In genomic region chr12:124099661-124100060, GRCh38 we compare ENCODE assay signal across 22 cellular contexts.
DNase-seq lines count a peak whose midpoint lies in the region; ATAC-seq and TF ChIP-seq lines count a peak whose summit lies in the region.
"Had no signal": no experiment of that assay in that cellular context is flagged by ENCODE, and none has a peak within 500 bp of the region (broad histone marks: within the 10 kb centered on the region; RNA-seq: fewer than 3 reads in every experiment).

No MANE protein-coding gene starts in this region.

- H3K9ac ChIP-seq in trophoblast cell (ENCODE audit: low read length), result no peak overlapping the region
- H3K9ac ChIP-seq: BLaER1 had no signal

- H2AK5ac ChIP-seq in trophoblast cell (ENCODE audit: low read length), result no peak overlapping the region

- no peak overlapping the region for H3K4me3 ChIP-seq in dorsolateral prefrontal cortex
- peak overlapping the region; percentile 49 for H3K4me3 ChIP-seq in trophoblast cell (ENCODE audit: low read depth, low read length)
- H3K4me3 ChIP-seq in transverse colon, result no peak overlapping the region
- no peak overlapping the region for H3K4me3 ChIP-seq in vagina
- no peak overlapping the region for H3K4me3 ChIP-seq in psoas muscle
- H3K4me3 ChIP-seq: BLaER1 had no signal

- H3K4me1 ChIP-seq in trophoblast cell (ENCODE audit: control insufficient read depth in 1 of 2, insufficient read depth in 2 of 2, low read length in 2 of 2) (no peaks in the 10 kb centered on the region), transverse colon (peaks cover 0 to 8% (median 0%) of the 10 kb centered on the region in 4 donors), vagina (peaks cover 5% of the 10 kb centered on the region), psoas muscle (no peaks in the 10 kb centered on the region)
- H3K4me1 ChIP-seq: BLaER1 had no signal

- TF ChIP-seq CTCF in dorsolateral prefrontal cortex (IDR thresholded peaks at IDR 0.05 in 54 of 56, conservative IDR thresholded peaks at IDR 0.05 in 2 of 56; ENCODE audit: low read depth in 1 of 56, partially characterized antibody in 56 of 56) (no peak), mesothelial cell of epicardium (IDR thresholded peaks at IDR 0.05; ENCODE audit: unreplicated experiment) (no peak), transverse colon (IDR thresholded peaks at IDR 0.05) (no peak), vagina (IDR thresholded peaks at IDR 0.05) (no peak), psoas muscle (IDR thresholded peaks at IDR 0.05) (no peak)

- ATAC-seq in stimulated activated effector memory CD8-positive, alpha-beta T cell treated with anti-CD3 and anti-CD28 coated beads, Interleukin-12 subunit alpha, Interleukin-12 subunit beta, amount 100 ng/mL, for 72 hours, result no peak
- no peak for ATAC-seq in psoas muscle

- H3K79me1 ChIP-seq in trophoblast cell (ENCODE audit: low read length), result no peaks in the 10 kb centered on the region

- peaks cover 29% of the 10 kb centered on the region for H3K4me1 Mint-ChIP-seq in mesothelial cell of epicardium
- no peaks in the 10 kb centered on the region for H3K4me1 Mint-ChIP-seq in stimulated activated effector memory CD8-positive, alpha-beta T cell treated with anti-CD3 and anti-CD28 coated beads, Interleukin-12 subunit alpha, Interleukin-12 subunit beta, amount 100 ng/mL, for 72 hours
- H3K4me1 Mint-ChIP-seq: CD4-positive, CD25-positive, alpha-beta regulatory T cell had no signal

- H3K27ac ChIP-seq in angular gyrus (ENCODE audit: low read depth, low read length) (peak overlapping the region; percentile 73), dorsolateral prefrontal cortex (peak overlapping the region in 36 of 59 donors; percentile 12 to 90 (median 78)), trophoblast cell (ENCODE audit: low read depth, low read length) (no peak overlapping the region), transverse colon (no peak overlapping the region), vagina (no peak overlapping the region), psoas muscle (no peak overlapping the region)
- H3K27ac ChIP-seq: BLaER1 had no signal

- no peaks in the 10 kb centered on the region for H3K27me3 Mint-ChIP-seq in mesothelial cell of epicardium (ENCODE audit: low read depth)
- H3K27me3 Mint-ChIP-seq: CD4-positive, CD25-positive, alpha-beta regulatory T cell had no signal

- H3K14ac ChIP-seq in trophoblast cell (ENCODE audit: low read length), result no peak overlapping the region

- peak overlapping the region; percentile 91 for H3K27ac Mint-ChIP-seq in mesothelial cell of epicardium
- no peak overlapping the region for H3K27ac Mint-ChIP-seq in stimulated activated effector memory CD8-positive, alpha-beta T cell treated with anti-CD3 and anti-CD28 coated beads, Interleukin-12 subunit alpha, Interleukin-12 subunit beta, amount 100 ng/mL, for 72 hours
- H3K27ac Mint-ChIP-seq: CD4-positive, CD25-positive, alpha-beta regulatory T cell had no signal

- H3K9me3 ChIP-seq in trophoblast cell (ENCODE audit: insufficient read depth, low read depth, low read length) (peaks cover 2% of the 10 kb centered on the region), transverse colon (no peaks in the 10 kb centered on the region), vagina (no peaks in the 10 kb centered on the region), psoas muscle (no peaks in the 10 kb centered on the region)

- H2BK5ac ChIP-seq in trophoblast cell (ENCODE audit: low read depth, low read length, poor library complexity), result no peak overlapping the region

- H2BK12ac ChIP-seq in trophoblast cell (ENCODE audit: low read length), result no peak overlapping the region

- H4K8ac ChIP-seq in trophoblast cell (ENCODE audit: low read depth, low read length), result no peak overlapping the region

- no peak overlapping the region for H3K18ac ChIP-seq in trophoblast cell (ENCODE audit: low read length)

- H3K36me3 Mint-ChIP-seq in mesothelial cell of epicardium, result peaks cover 5% of the 10 kb centered on the region
- no peaks in the 10 kb centered on the region for H3K36me3 Mint-ChIP-seq in stimulated activated effector memory CD8-positive, alpha-beta T cell treated with anti-CD3 and anti-CD28 coated beads, Interleukin-12 subunit alpha, Interleukin-12 subunit beta, amount 100 ng/mL, for 72 hours
- H3K36me3 Mint-ChIP-seq: CD4-positive, CD25-positive, alpha-beta regulatory T cell had no signal

- TF ChIP-seq POLR2A in transverse colon (IDR thresholded peaks at IDR 0.05), result no peak
- no peak for TF ChIP-seq POLR2A in vagina (IDR thresholded peaks at IDR 0.05)

- H3K27me3 ChIP-seq in dorsolateral prefrontal cortex (no peaks in the 10 kb centered on the region), trophoblast cell (ENCODE audit: insufficient read depth, low read length) (no peaks in the 10 kb centered on the region), transverse colon (no peaks in the 10 kb centered on the region), vagina (no peaks in the 10 kb centered on the region), psoas muscle (ENCODE audit: insufficient read depth in 3 of 3, low read length in 2 of 3) (peaks cover 0 to 7% (median 5%) of the 10 kb centered on the region in 3 donors)
- H3K27me3 ChIP-seq: BLaER1 had no signal

- no peaks in the 10 kb centered on the region for H3K79me2 ChIP-seq in trophoblast cell (ENCODE audit: control insufficient read depth, insufficient read depth, low read length, poor library complexity)

- no peak overlapping the region for H2BK120ac ChIP-seq in trophoblast cell (ENCODE audit: insufficient read depth, low read length, poor library complexity)

- in situ Hi-C loops in transverse colon (cut with MboI; ENCODE audit: low pct_ligation_motif_present in 1 of 4, low pct_unique_long_range_greater_than_20kb in 1 of 4, low sequenced_read_pairs in 3 of 4), result no loop called here

- no peak overlapping the region for H3K4ac ChIP-seq in trophoblast cell (ENCODE audit: low read depth, low read length)

- no peak overlapping the region for H4K91ac ChIP-seq in trophoblast cell (ENCODE audit: low read depth, low read length)

- WGBS in trophoblast cell (ENCODE audit: extremely low coverage, insufficient coverage, insufficient read length), result no CpG with 5 or more reads among the region's 16 CpGs
- 83 to 92% methylated on average over 1 to 16 of the region's 16 CpGs for WGBS in transverse colon (ENCODE audit: low coverage in 1 of 2), 2 donors
- WGBS in psoas muscle, 3 donors, result 87 to 91% (median 89%) methylated on average over 16 of the region's 16 CpGs

- H3K36me3 ChIP-seq in trophoblast cell (ENCODE audit: control insufficient read depth in 1 of 2, insufficient read depth in 2 of 2, low read length in 2 of 2) (no peaks in the 10 kb centered on the region), transverse colon (no peaks in the 10 kb centered on the region), vagina (no peaks in the 10 kb centered on the region), psoas muscle (ENCODE audit: insufficient read depth in 1 of 2, low read depth in 1 of 2) (no peaks in the 10 kb centered on the region)
- H3K36me3 ChIP-seq: BLaER1 had no signal

- no peak overlapping the region for H3K23ac ChIP-seq in trophoblast cell (ENCODE audit: low read length)

- no peak overlapping the region for H3K4me3 Mint-ChIP-seq in mesothelial cell of epicardium
- H3K4me3 Mint-ChIP-seq in stimulated activated effector memory CD8-positive, alpha-beta T cell treated with anti-CD3 and anti-CD28 coated beads, Interleukin-12 subunit alpha, Interleukin-12 subunit beta, amount 100 ng/mL, for 72 hours, result no peak overlapping the region
- H3K4me3 Mint-ChIP-seq: CD4-positive, CD25-positive, alpha-beta regulatory T cell had no signal

- no peak overlapping the region for H3K4me2 ChIP-seq in trophoblast cell (ENCODE audit: low read length)
- H3K4me2 ChIP-seq: BLaER1 had no signal

- H4K12ac ChIP-seq in trophoblast cell (ENCODE audit: low read depth, low read length), result no peak overlapping the region

- TF ChIP-seq EP300 in transverse colon (IDR thresholded peaks at IDR 0.05; ENCODE audit: low read depth), result no peak

- peaks cover 3% of the 10 kb centered on the region for H3K9me3 Mint-ChIP-seq in mesothelial cell of epicardium
- no peaks in the 10 kb centered on the region for H3K9me3 Mint-ChIP-seq in stimulated activated effector memory CD8-positive, alpha-beta T cell treated with anti-CD3 and anti-CD28 coated beads, Interleukin-12 subunit alpha, Interleukin-12 subunit beta, amount 100 ng/mL, for 72 hours

- H2AFZ ChIP-seq in trophoblast cell (ENCODE audit: insufficient read depth, low read length, poor library complexity), result no peak overlapping the region

- DNase-seq in dorsolateral prefrontal cortex (no peak), mesothelial cell of epicardium (ENCODE audit: low spot score in 2 of 2, unreplicated experiment in 2 of 2) (no peak), trophoblast cell (no peak), transverse colon (no peak), vagina (ENCODE audit: extremely low spot score in 2 of 2) (no peak), psoas muscle (no peak)
- DNase-seq in stimulated activated effector memory CD8-positive, alpha-beta T cell treated with anti-CD3 and anti-CD28 coated beads, Interleukin-12 subunit alpha, Interleukin-12 subunit beta, amount 100 ng/mL, for 72 hours (ENCODE audit: low spot score in 2 of 2), result no peak
- DNase-seq: CD4-positive, CD25-positive, alpha-beta regulatory T cell; H7; Karpas-422; NCI-H1092 treated with DMSO at 0.1 percent for 48 hours; NCI-H1436; NCI-H187; NCI-H2081 treated with DMSO at 0.1 percent for 48 hours; NCI-H2171; NCI-H226; NCI-H510A; NCI-H69; Right ventricle myocardium superior; RPMI8226 had no signal

- intact Hi-C loops in dorsolateral prefrontal cortex (cut with DNase I), result no loop called here
- intact Hi-C loops in transverse colon (cut with DNase I; ENCODE audit: low total_unique reads), result no loop called here
- intact Hi-C loops in vagina (cut with DNase I), result no loop called here
- intact Hi-C loops in psoas muscle (cut with DNase I), result no loop called here

Comparison
In these comparisons a context has a peak if more than half of its experiments do, and no peak if none do; other contexts are left out.
1. H3K27ac ChIP-seq: peak in angular gyrus (single experiment) and dorsolateral prefrontal cortex (36 of 59); none in trophoblast cell (single experiment), transverse colon (0 of 4), vagina (single experiment) and psoas muscle (single experiment).